In the genomic region with DNA sequence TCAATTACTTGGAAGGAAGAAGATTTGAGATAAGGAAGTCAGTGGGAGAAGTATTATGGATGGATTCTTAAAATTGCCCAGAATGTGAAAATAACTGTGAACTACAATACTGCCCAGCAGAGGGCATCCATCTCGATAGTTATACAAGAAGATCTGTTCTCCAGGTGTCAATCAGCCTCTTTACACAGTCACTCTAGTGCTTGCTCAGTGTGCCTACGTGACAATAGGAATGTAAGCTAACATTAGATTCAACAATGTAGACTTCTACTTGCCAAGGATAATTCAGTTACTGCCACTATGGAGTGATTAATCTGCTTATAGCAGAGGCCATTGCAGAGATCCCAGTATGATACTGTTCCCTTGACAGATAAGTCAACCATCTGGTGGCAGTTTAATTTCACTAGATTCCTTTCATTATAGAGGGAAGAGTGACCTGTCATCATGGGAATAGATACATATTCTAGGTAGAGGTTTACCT, we compare ENCODE assay signal across 1 cellular context.
TF ChIP-seq lines count a peak whose summit lies in the region.

No MANE protein-coding gene starts in this region.

TF ChIP-seq in GM12878, 131 proteins besides CTCF, POLR2A, EP300 and RAD21:
- TF ChIP-seq SMARCA5 (IDR thresholded peaks at IDR 0.05) (peak; percentile 48; the same call in 1 of the 2 replicates), TCF3 (IDR thresholded peaks at IDR 0.05; ENCODE audit: borderline replicate concordance, insufficient read depth, low read depth, low read length) (no peak), ESRRA (IDR thresholded peaks at IDR 0.05; ENCODE audit: low read length) (no peak), IRF4 (IDR thresholded peaks at IDR 0.05; ENCODE audit: low read depth, low read length) (no peak), RUNX3 (IDR thresholded peaks at IDR 0.05; ENCODE audit: low read length) (no peak), NRF1 (conservative IDR thresholded peaks at IDR 0.05; ENCODE audit: low read depth, low read length) (no peak), KAT2A (conservative IDR thresholded peaks at IDR 0.05; ENCODE audit: control insufficient read depth, low read depth, low read length) (no peak), SMC3 (IDR thresholded peaks at IDR 0.05; ENCODE audit: borderline replicate concordance, low read length) (peak; percentile 57; the same call in 1 of the 2 replicates), MEF2B (IDR thresholded peaks at IDR 0.05; ENCODE audit: partially characterized antibody, poor library complexity, severe bottlenecking) (no peak), DPF2 (IDR thresholded peaks at IDR 0.05) (no peak), IKZF2 (IDR thresholded peaks at IDR 0.05) (no peak), CBX5 (IDR thresholded peaks at IDR 0.05; ENCODE audit: low read depth) (no peak), PKNOX1 (IDR thresholded peaks at IDR 0.05) (peak; percentile 96)
- TF ChIP-seq, protein P1, sequence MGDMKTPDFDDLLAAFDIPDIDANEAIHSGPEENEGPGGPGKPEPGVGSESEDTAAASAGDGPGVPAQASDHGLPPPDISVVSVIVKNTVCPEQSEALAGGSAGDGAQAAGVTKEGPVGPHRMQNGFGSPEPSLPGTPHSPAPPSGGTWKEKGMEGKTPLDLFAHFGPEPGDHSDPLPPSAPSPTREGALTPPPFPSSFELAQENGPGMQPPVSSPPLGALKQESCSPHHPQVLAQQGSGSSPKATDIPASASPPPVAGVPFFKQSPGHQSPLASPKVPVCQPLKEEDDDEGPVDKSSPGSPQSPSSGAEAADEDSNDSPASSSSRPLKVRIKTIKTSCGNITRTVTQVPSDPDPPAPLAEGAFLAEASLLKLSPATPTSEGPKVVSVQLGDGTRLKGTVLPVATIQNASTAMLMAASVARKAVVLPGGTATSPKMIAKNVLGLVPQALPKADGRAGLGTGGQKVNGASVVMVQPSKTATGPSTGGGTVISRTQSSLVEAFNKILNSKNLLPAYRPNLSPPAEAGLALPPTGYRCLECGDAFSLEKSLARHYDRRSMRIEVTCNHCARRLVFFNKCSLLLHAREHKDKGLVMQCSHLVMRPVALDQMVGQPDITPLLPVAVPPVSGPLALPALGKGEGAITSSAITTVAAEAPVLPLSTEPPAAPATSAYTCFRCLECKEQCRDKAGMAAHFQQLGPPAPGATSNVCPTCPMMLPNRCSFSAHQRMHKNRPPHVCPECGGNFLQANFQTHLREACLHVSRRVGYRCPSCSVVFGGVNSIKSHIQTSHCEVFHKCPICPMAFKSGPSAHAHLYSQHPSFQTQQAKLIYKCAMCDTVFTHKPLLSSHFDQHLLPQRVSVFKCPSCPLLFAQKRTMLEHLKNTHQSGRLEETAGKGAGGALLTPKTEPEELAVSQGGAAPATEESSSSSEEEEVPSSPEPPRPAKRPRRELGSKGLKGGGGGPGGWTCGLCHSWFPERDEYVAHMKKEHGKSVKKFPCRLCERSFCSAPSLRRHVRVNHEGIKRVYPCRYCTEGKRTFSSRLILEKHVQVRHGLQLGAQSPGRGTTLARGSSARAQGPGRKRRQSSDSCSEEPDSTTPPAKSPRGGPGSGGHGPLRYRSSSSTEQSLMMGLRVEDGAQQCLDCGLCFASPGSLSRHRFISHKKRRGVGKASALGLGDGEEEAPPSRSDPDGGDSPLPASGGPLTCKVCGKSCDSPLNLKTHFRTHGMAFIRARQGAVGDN (IDR thresholded peaks at IDR 0.05), result no peak
- TF ChIP-seq, protein P2, sequence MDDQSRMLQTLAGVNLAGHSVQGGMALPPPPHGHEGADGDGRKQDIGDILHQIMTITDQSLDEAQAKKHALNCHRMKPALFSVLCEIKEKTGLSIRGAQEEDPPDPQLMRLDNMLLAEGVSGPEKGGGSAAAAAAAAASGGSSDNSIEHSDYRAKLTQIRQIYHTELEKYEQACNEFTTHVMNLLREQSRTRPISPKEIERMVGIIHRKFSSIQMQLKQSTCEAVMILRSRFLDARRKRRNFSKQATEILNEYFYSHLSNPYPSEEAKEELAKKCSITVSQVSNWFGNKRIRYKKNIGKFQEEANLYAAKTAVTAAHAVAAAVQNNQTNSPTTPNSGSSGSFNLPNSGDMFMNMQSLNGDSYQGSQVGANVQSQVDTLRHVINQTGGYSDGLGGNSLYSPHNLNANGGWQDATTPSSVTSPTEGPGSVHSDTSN (IDR thresholded peaks at IDR 0.05; ENCODE audit: insufficient replicate concordance, low read depth, low read length), result peak; percentile 87
TF ChIP-seq in GM12878: peak in this region for 4.
